29 cellular contexts compared by ENCODE assay signal in the genomic region with DNA sequence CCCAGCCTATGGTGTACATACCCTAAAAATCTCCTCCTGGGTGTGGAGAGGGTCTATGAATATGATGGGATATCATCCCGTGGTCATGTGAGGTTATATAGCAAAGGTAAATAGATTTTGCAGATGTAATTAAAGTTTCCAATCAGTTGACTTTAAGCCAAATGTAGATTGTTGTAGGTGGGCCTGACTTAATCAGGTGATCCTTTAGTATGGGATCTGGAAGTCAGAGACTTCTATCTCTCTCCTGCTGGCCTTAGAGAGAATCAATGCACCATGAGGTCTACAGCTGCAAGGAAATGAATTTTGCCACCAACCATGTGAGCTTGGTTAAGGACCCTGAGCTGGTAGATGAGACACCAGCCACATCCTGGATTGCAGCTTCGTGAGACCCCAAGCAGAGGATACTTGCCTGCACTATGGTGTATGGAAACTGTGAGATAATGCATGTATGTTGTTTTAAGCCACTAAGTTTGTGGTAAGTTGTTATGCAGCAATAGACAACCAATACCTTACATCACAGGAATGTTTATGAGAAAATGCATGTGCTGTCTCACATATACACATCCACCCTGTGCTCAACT.
"Had no signal": no experiment of that assay in that cellular context is flagged by ENCODE, and none has a peak within 500 bp of the region (broad histone marks: within the 10 kb centered on the region; RNA-seq: fewer than 3 reads in every experiment).

No MANE protein-coding gene starts in this region.

- H3K4me3 ChIP-seq: adrenal gland, body of pancreas, breast epithelium had no signal

- DNase-seq: activated B cell treated with CpG ODN at 0.5 μM for 24 hours; activated CD4-positive, alpha-beta T cell treated with anti-CD3 and anti-CD28 coated beads for 48 hours; activated CD4-positive, CD25-positive, alpha-beta regulatory T cell treated with anti-CD3 and anti-CD28 coated beads, Interleukin-2, amount 50 U/mL, for 72 hours; activated CD8-positive, alpha-beta memory T cell treated with anti-CD3 and anti-CD28 coated beads, Interleukin-2, amount 50 U/mL, for 4 hours; activated gamma-delta T cell; activated naive CD4-positive, alpha-beta T cell treated with Interleukin-2 at 50 U/mL for 16 hours; activated T-cell treated with anti-CD3 and anti-CD28 coated beads for 4 hours; activated T-cell treated with anti-CD3 and anti-CD28 coated beads, Interleukin-2, amount 50 U/mL, for 48 hours; adrenal gland; body of pancreas; caudate nucleus; cerebellar nuclear complex; MM.1S; MV-4-11; NCI-H1092; NCI-H1436 treated with DMSO at 0.1 percent for 48 hours; NCI-H1694 treated with DMSO at 0.1 percent for 48 hours; NCI-H2029; NCI-H510A; NCI-H526; NCI-H748 treated with DMSO at 0.1 percent for 48 hours; OCI-M1; Right ventricle myocardium superior; SW 1271; T-helper 1 cell; T-helper 2 cell; T-helper 9 cell had no signal

- H3K36me3 ChIP-seq: adrenal gland, breast epithelium had no signal

- H3K27me3 ChIP-seq: adrenal gland, body of pancreas, breast epithelium had no signal

- FAIRE-seq: astrocyte had no signal
